7 cellular contexts compared by ENCODE assay signal in genomic region chr1:78004719-78005346, GRCh38. TPM values are rescaled to one million over a fixed set of nuclear protein-coding genes. Genes with fewer than 3 reads are reported as not detected.
DNase-seq lines count a peak whose midpoint lies in the region; ATAC-seq, FAIRE-seq and TF ChIP-seq lines count a peak whose summit lies in the region.

TSS of gene DNAJB4 (plus strand) at chr1:78004939. CDS start at chr1:78005111, 172 bp downstream.

- H3K4me3 ChIP-seq in liver (ENCODE audit: low read depth in 1 of 3, low read length in 3 of 3), result peak within 1 kb of the TSS; percentile 74 to 84 (median 75)

- TF ChIP-seq CTCF in liver (IDR thresholded peaks at IDR 0.05; ENCODE audit: low read depth, low read length, missing input control), result no peak

- peak; percentile 96 for FAIRE-seq in GM18507 (lab: Jason Lieb, UNC)

- peak; percentile 53 to 63 for TF ChIP-seq RAD21 in liver (IDR thresholded peaks at IDR 0.05)

- H3K9me3 ChIP-seq in liver (ENCODE audit: control insufficient read depth in 4 of 4, low read length in 3 of 4), result no peaks in the 10 kb centered on the region

- H3K27ac ChIP-seq in liver (ENCODE audit: low read depth in 1 of 2, low read length in 2 of 2), result peak within 1 kb of the TSS; percentile 97 to 99

- no peaks in the 10 kb centered on the region for H3K36me3 ChIP-seq in liver (ENCODE audit: control insufficient read depth in 4 of 4, insufficient read depth in 3 of 4, low read depth in 1 of 4, low read length in 3 of 4)

- DNase-seq in GM18507 (ENCODE audit: extremely low spot score, insufficient read length, low read depth) (peak; percentile 42), NCI-H2227 treated with DMSO at 0.1 percent for 48 hours (lab: John Stamatoyannopoulos, UW) (peak; percentile 97), ecto neural progenitor cell (ENCODE audit: low spot score) (peak; percentile 54)
- DNase-seq in activated CD4-positive, alpha-beta T cell treated with anti-CD3 and anti-CD28 coated beads for 24 hours (ENCODE audit: low read depth in 2 of 2), result peak; percentile 21 to 40
- DNase-seq in stimulated activated CD4-positive, alpha-beta T cell treated with anti-CD3 and anti-CD28 coated beads, Interleukin-4, amount 100 ng/mL, for 4 hours, result peak; percentile 12 to 62

- H3K4me1 ChIP-seq in liver (ENCODE audit: control insufficient read depth in 4 of 4, insufficient read depth in 4 of 4, low read length in 3 of 4), result peaks cover 2 to 18% (median 13%) of the 10 kb centered on the region in 4 donors

- peak within 1 kb of the TSS; percentile 97 to 100 for H3K9ac ChIP-seq in liver (ENCODE audit: low read depth in 1 of 2, low read length in 2 of 2)

- ATAC-seq in HG02885 (IDR thresholded peaks at IDR 0.05; ENCODE audit: poor library complexity, unreplicated experiment), result peak; percentile 98

- H3K27me3 ChIP-seq in liver (ENCODE audit: control insufficient read depth in 4 of 4, insufficient read depth in 4 of 4, low read length in 3 of 4), result no peaks in the 10 kb centered on the region

- under 1% methylated on average over 12 of the region's 12 CpGs for WGBS in liver

TF ChIP-seq in liver, 16 proteins besides CTCF, POLR2A, EP300 and RAD21:
- TF ChIP-seq YY1 (IDR thresholded peaks at IDR 0.05), result peak; percentile 98
- no peak for TF ChIP-seq FOXA1 (IDR thresholded peaks at IDR 0.05)
- peak; percentile 33 for TF ChIP-seq NR2F2 (IDR thresholded peaks at IDR 0.05)
- TF ChIP-seq GABPA (IDR thresholded peaks at IDR 0.05 in 1 of 2, conservative IDR thresholded peaks at IDR 0.05 in 1 of 2), result peak in 1 of 2 donors; percentile 45
- peak; percentile 94 for TF ChIP-seq REST (IDR thresholded peaks at IDR 0.05)
- TF ChIP-seq RXRA (IDR thresholded peaks at IDR 0.05), result peak; percentile 50 to 53
- peak; percentile 96 for TF ChIP-seq ZBTB33 (IDR thresholded peaks at IDR 0.05)
- peak; percentile 50 to 62 for TF ChIP-seq HNF4A (conservative IDR thresholded peaks at IDR 0.05)
- TF ChIP-seq ATF3 (IDR thresholded peaks at IDR 0.05), result peak; percentile 27
- TF ChIP-seq HNF4G (IDR thresholded peaks at IDR 0.05), result no peak
- peak; percentile 39 for TF ChIP-seq FOXA2 (IDR thresholded peaks at IDR 0.05)
- peak in 1 of 2 donors; percentile 51 for TF ChIP-seq EGR1 (IDR thresholded peaks at IDR 0.05; ENCODE audit: low read depth in 2 of 2)
- TF ChIP-seq SP1 (IDR thresholded peaks at IDR 0.05), result peak; percentile 78
- TF ChIP-seq JUND (IDR thresholded peaks at IDR 0.05), result peak; percentile 60 to 67
- TF ChIP-seq TAF1 (conservative IDR thresholded peaks at IDR 0.05), result peak; percentile 99
- TF ChIP-seq MAX (IDR thresholded peaks at IDR 0.05), result peak; percentile 65
TF ChIP-seq in liver: peak in this region for 14.

RNA-seq across cellular contexts. Expression of gene DNAJB4, which starts in this region (rescaled TPM):
- 10 to 100 TPM; 13.5 to 21.6 TPM for total RNA-seq in liver
- polyA plus RNA-seq in liver, result 1 to 10 TPM; 5.7 to 6.5 TPM

Comparison
In these comparisons a context has a peak if more than half of its experiments do, and no peak if none do; other contexts are left out.
1. Peak in every context shown above with its lines: DNase-seq, ATAC-seq, H3K4me3 ChIP-seq and H3K27ac ChIP-seq.
2. DNase-seq: peak in every context shown above with its lines; median percentile 97 in NCI-H2227 treated with DMSO at 0.1 percent for 48 hours; 54 in ecto neural progenitor cell; 42 in GM18507; 37 in stimulated activated CD4-positive, alpha-beta T cell treated with anti-CD3 and anti-CD28 coated beads, Interleukin-4, amount 100 ng/mL, for 4 hours; 30 in activated CD4-positive, alpha-beta T cell treated with anti-CD3 and anti-CD28 coated beads for 24 hours.